19 cellular contexts compared by ENCODE assay signal in genomic region chrX:137032841-137033773, GRCh38. TPM values are rescaled to one million over a fixed set of nuclear protein-coding genes. Genes with fewer than 3 reads are reported as not detected.
DNase-seq lines count a peak whose midpoint lies in the region; ATAC-seq and TF ChIP-seq lines count a peak whose summit lies in the region.
"Had no signal": no experiment of that assay in that cellular context is flagged by ENCODE, and none has a peak within 500 bp of the region (broad histone marks: within the 10 kb centered on the region; RNA-seq: fewer than 3 reads in every experiment).

No MANE protein-coding gene starts in this region.

- H3K4me1 ChIP-seq in PC-3 (ENCODE audit: insufficient read depth, low read length) = peaks cover 10% of the 10 kb centered on the region
- H3K4me1 ChIP-seq in iPS-20b (ENCODE audit: insufficient read depth, low read length) = 0 out of 2 replicates have a peak, but pooled peaks cover 2% of the 10 kb centered on the region
- peaks cover 0 to 4% of the 10 kb centered on the region in 2 donors for H3K4me1 ChIP-seq in thoracic aorta (ENCODE audit: control insufficient read depth in 1 of 2, low read depth in 2 of 2)
- H3K4me1 ChIP-seq: pancreas had no signal

- H3K27me3 Mint-ChIP-seq in activated T-cell treated with anti-CD3 and anti-CD28 coated beads, Interleukin-2, amount 50 U/mL, for 72 hours (ENCODE audit: low read depth) = peaks cover 63% of the 10 kb centered on the region
- peaks cover 6 to 23% (median 10%) of the 10 kb centered on the region in 3 donors for H3K27me3 Mint-ChIP-seq in immature natural killer cell (ENCODE audit: low read depth in 3 of 3)

- no peaks in the 10 kb centered on the region for H3K79me2 ChIP-seq in PC-3 (ENCODE audit: low read length)

- no peaks in the 10 kb centered on the region for H3F3A ChIP-seq in PC-3 (ENCODE audit: low read length, unreplicated experiment)

- H3K9me2 ChIP-seq in PC-3 (replicated peaks; ENCODE audit: low read length) = no peaks in the 10 kb centered on the region

- no peaks in the 10 kb centered on the region for H4K20me1 ChIP-seq in PC-3 (ENCODE audit: low read length)

- POLR2A ChIA-PET in PC-3 (lab: Charles Lee; ENCODE audit: unreplicated experiment) = no interaction called here

- H3K4me1 Mint-ChIP-seq in activated T-cell treated with anti-CD3 and anti-CD28 coated beads, Interleukin-2, amount 50 U/mL, for 72 hours (ENCODE audit: low read depth) = peaks cover 9% of the 10 kb centered on the region
- peaks cover 5 to 6% of the 10 kb centered on the region in 2 donors for H3K4me1 Mint-ChIP-seq in immature natural killer cell
- H3K4me1 Mint-ChIP-seq: brain had no signal

- H3K9ac ChIP-seq in PC-3 (ENCODE audit: low read length) (no peak overlapping the region), iPS-20b (ENCODE audit: low read depth, low read length) (no peak overlapping the region)

- H3K36me3 ChIP-seq in PC-3 (ENCODE audit: low read depth, low read length) (no peaks in the 10 kb centered on the region), iPS-20b (ENCODE audit: insufficient read depth, low read depth, low read length) (no peaks in the 10 kb centered on the region), thoracic aorta (no peaks in the 10 kb centered on the region)
- H3K36me3 ChIP-seq: pancreas had no signal

- H3K4me3 Mint-ChIP-seq in activated T-cell treated with anti-CD3 and anti-CD28 coated beads, Interleukin-2, amount 50 U/mL, for 72 hours = no peak overlapping the region
- H3K4me3 Mint-ChIP-seq in immature natural killer cell = no peak overlapping the region

- H3K27me3 ChIP-seq in PC-3 (ENCODE audit: low read length) (peaks cover 63% of the 10 kb centered on the region), iPS-20b (ENCODE audit: insufficient read depth, low read length) (peaks cover 100% of the 10 kb centered on the region), thoracic aorta (replicated peaks; ENCODE audit: insufficient read depth) (no peaks in the 10 kb centered on the region)

- no TSS peak for BruUV-seq in PC-3 (replicated peaks; lab: Mats Ljungman, UMichigan)

- no peak for TF ChIP-seq CTCF in PC-3 (conservative IDR thresholded peaks at IDR 0.05; ENCODE audit: low read depth, low read length)
- no peak for TF ChIP-seq CTCF in thoracic aorta (IDR thresholded peaks at IDR 0.05)

- peak overlapping the region; percentile 78; the same call in 1 of the 2 replicates for H2AFZ ChIP-seq in PC-3 (ENCODE audit: low read length)

- H3K4me3 ChIP-seq in PC-3 (ENCODE audit: low read length) = peak overlapping the region; percentile 66
- peak overlapping the region; percentile 33; the same call in 1 of the 2 replicates for H3K4me3 ChIP-seq in iPS-20b (ENCODE audit: low read length)
- H3K4me3 ChIP-seq in thoracic aorta = peak overlapping the region; percentile 7

- H3K27ac ChIP-seq in PC-3 (ENCODE audit: low read length) = no peak overlapping the region
- no peak overlapping the region for H3K27ac ChIP-seq in iPS-20b (ENCODE audit: low read length)
- H3K27ac ChIP-seq in thoracic aorta = no peak overlapping the region
- H3K27ac ChIP-seq: pancreas had no signal

- H3K36me3 Mint-ChIP-seq in activated T-cell treated with anti-CD3 and anti-CD28 coated beads, Interleukin-2, amount 50 U/mL, for 72 hours (ENCODE audit: insufficient read depth in 2 of 2) = no peaks in the 10 kb centered on the region
- H3K36me3 Mint-ChIP-seq in immature natural killer cell = no peaks in the 10 kb centered on the region
- H3K36me3 Mint-ChIP-seq: brain had no signal

- H3K9me3 ChIP-seq in PC-3 (ENCODE audit: low read length) (no peaks in the 10 kb centered on the region), iPS-20b (ENCODE audit: insufficient read depth, low read depth, low read length) (no peaks in the 10 kb centered on the region), thoracic aorta (no peaks in the 10 kb centered on the region)
- H3K9me3 ChIP-seq: pancreas had no signal

- ATAC-seq in activated T-cell treated with anti-CD3 and anti-CD28 coated beads, Interleukin-2, amount 50 U/mL, for 72 hours (replicated peaks in 1 of 2) = peak; percentile 13 to 26
- no peak for ATAC-seq in PC-3
- no peak for ATAC-seq in thoracic aorta (ENCODE audit: insufficient number of reproducible peaks, low FRiP score, low read depth)
- no peak for ATAC-seq in HG03469 (IDR thresholded peaks at IDR 0.05; ENCODE audit: unreplicated experiment)
- ATAC-seq in HG02678 (IDR thresholded peaks at IDR 0.05; ENCODE audit: unreplicated experiment) = no peak

- H3K27ac Mint-ChIP-seq in activated T-cell treated with anti-CD3 and anti-CD28 coated beads, Interleukin-2, amount 50 U/mL, for 72 hours = no peak overlapping the region
- H3K27ac Mint-ChIP-seq in immature natural killer cell = no peak overlapping the region
- H3K27ac Mint-ChIP-seq: brain had no signal

- H3K4me2 ChIP-seq in PC-3 (ENCODE audit: low read length) = peak overlapping the region; percentile 86

- intact Hi-C loops in PC-3 (cut with micrococcal nuclease) = no loop called here

- CTCF ChIA-PET in PC-3 (lab: Charles Lee) = no interaction called here

- DNase-seq in activated T-cell treated with anti-CD3 and anti-CD28 coated beads, Interleukin-2, amount 50 U/mL, for 72 hours = no peak
- DNase-seq in activated T-cell treated with anti-CD3 and anti-CD28 coated beads, Interleukin-2, amount 50 U/mL, for 1 hour = no peak
- DNase-seq in PC-3 = no peak
- no peak for DNase-seq in thoracic aorta (ENCODE audit: low spot score)
- DNase-seq in immature natural killer cell = no peak
- DNase-seq: ACHN; COR-L47; effector CD4-positive, alpha-beta T cell; NCI-H2081; NCI-H526 treated with DMSO at 0.1 percent for 48 hours; stimulated activated CD4-positive, alpha-beta T cell treated with anti-CD3 and anti-CD28 coated beads, Interleukin-12 subunit alpha, Interleukin-12 subunit beta, amount 100 ng/mL, for 4 hours had no signal

- no peaks in the 10 kb centered on the region for H3K9me3 Mint-ChIP-seq in activated T-cell treated with anti-CD3 and anti-CD28 coated beads, Interleukin-2, amount 50 U/mL, for 72 hours
- H3K9me3 Mint-ChIP-seq in immature natural killer cell = no peaks in the 10 kb centered on the region

RNA-seq across cellular contexts. Expression of gene GPR101, which starts 0.7 kb away (rescaled TPM):
- total RNA-seq in activated T-cell treated with anti-CD3 and anti-CD28 coated beads, Interleukin-2, amount 50 U/mL, for 72 hours = under 1 TPM in 1 of 2 donors, not detected in 1; 0.25 TPM
- total RNA-seq in PC-3 (2014; rRNA removed) (not detected in 2 replicates), thoracic aorta (not detected)
- polyA plus RNA-seq in immature natural killer cell = not detected
- total RNA-seq: frontal cortex; HT-29; pancreas; T-helper 1 cell treated with Interleukin-12 subunit alpha and Interleukin-12 subunit beta and Interleukin-4 antibody, amounts not matched to agents 30 ng/mL and 1 ng/mL, for 36 hours had no signal
- polyA plus RNA-seq: pancreas had no signal

Comparison
In these comparisons a context has a peak if more than half of its experiments do, and no peak if none do; other contexts are left out.
1. ATAC-seq: peak in activated T-cell treated with anti-CD3 and anti-CD28 coated beads, Interleukin-2, amount 50 U/mL, for 72 hours (2 of 2); none in PC-3 (single experiment), thoracic aorta (single experiment), HG03469 (single experiment) and HG02678 (single experiment).
2. H3K4me3 ChIP-seq: peak in every context shown above with its lines; median percentile 66 in PC-3; 33 in iPS-20b; 7 in thoracic aorta.